Comparison of ENCODE assay signal across 9 cellular contexts in the genomic region with DNA sequence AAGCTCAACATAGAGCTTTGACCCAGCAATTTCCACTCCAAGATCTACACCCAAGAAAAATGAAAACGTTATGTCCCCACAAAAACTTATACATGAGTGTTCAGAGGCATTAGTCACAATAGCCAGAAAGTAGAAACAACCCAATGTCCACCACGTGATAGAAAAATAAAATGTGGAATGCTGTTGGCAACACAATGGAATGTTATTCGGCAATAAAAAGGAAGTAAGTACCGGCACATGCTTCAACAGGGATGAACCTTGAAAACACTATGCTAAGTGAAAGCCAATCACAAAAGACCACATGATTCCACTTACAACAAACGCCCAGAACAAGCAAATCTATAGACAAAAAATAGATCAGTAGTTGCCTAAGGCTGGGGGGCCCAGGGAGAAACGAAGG. TPM values are rescaled to one million over a fixed set of nuclear protein-coding genes. Genes with fewer than 3 reads are reported as not detected.
DNase-seq lines count a peak whose midpoint lies in the region; ATAC-seq, FAIRE-seq and TF ChIP-seq lines count a peak whose summit lies in the region.
"Had no signal": no experiment of that assay in that cellular context is flagged by ENCODE, and none has a peak within 500 bp of the region (broad histone marks: within the 10 kb centered on the region; RNA-seq: fewer than 3 reads in every experiment).

No MANE protein-coding gene starts in this region.

- H4K20me1 ChIP-seq in GM12878 (ENCODE audit: control insufficient read depth, insufficient read depth): peaks cover 6% of the 10 kb centered on the region; the same call in 1 of the 2 replicates

- H3K27me3 ChIP-seq in GM12878 (replicated peaks in 1 of 2; ENCODE audit: control insufficient read depth in 2 of 2, insufficient read depth in 2 of 2, low read length in 1 of 2): no peaks in the 10 kb centered on the region
- no peaks in the 10 kb centered on the region for H3K27me3 ChIP-seq in Caco-2 (replicated peaks; ENCODE audit: control insufficient read depth, insufficient read depth, low read length)

- DNase-seq in AG20443 (ENCODE audit: low spot score) (peak; percentile 55), HCEC 1CT (peak; percentile 87), GM12878 (ENCODE audit: low read depth, low spot score) (no peak), lung microvascular endothelial cell (ENCODE audit: low read depth in 2 of 2) (peak; percentile 82 to 95), immature natural killer cell (no peak), Caco-2 (no peak), NCI-H2107 (lab: John Stamatoyannopoulos, UW) (no peak)
- DNase-seq: stimulated activated CD4-positive, alpha-beta T cell treated with anti-CD3 and anti-CD28 coated beads, Interleukin-1b, Interleukin-23, amount 100 ng/mL, for 48 hours had no signal

- no peaks in the 10 kb centered on the region for H3K9me3 Mint-ChIP-seq in immature natural killer cell
- no peaks in the 10 kb centered on the region for H3K9me3 Mint-ChIP-seq in Caco-2 (ENCODE audit: unreplicated experiment)

- H3K4me1 ChIP-seq in GM12878 (ENCODE audit: control insufficient read depth, insufficient read depth, low read length) (peaks cover 22% of the 10 kb centered on the region), Caco-2 (no peaks in the 10 kb centered on the region)

- CTCF ChIA-PET in GM12878 (lab: Yijun Ruan, JAX): interaction anchor here (0.8 to 2.6 kb wide), 4 partner anchors 21 to 81 kb away, joined by 3 to 10 read pairs (median 6); no protein-coding TSS in a partner anchor
- CTCF ChIA-PET in Caco-2 (lab: Charles Lee): no interaction called here

- intact Hi-C loops in GM12878 (cut with micrococcal nuclease; ENCODE audit: unreplicated experiment): loop anchor here (5.0 kb wide), 1 partner anchor 44 kb away; no protein-coding TSS in a partner anchor
- intact Hi-C loops in Caco-2 (cut with micrococcal nuclease; ENCODE audit: unreplicated experiment): no loop called here

- RAD21 ChIA-PET in GM12878 (lab: Charles Lee; ENCODE audit: unreplicated experiment): interaction anchor here (1.8 kb wide), 1 partner anchor 12 kb away, joined by 4 read pairs; no protein-coding TSS in a partner anchor

- FAIRE-seq in GM12878 (lab: Jason Lieb, UNC): peak; percentile 31

- peak overlapping the region; percentile 88 for H3K4me2 ChIP-seq in GM12878 (ENCODE audit: control insufficient read depth, insufficient read depth)

- no peak overlapping the region for H3K9ac ChIP-seq in GM12878 (ENCODE audit: control insufficient read depth, insufficient read depth, low read length)

- H2AFZ ChIP-seq in GM12878 (ENCODE audit: control insufficient read depth, low read depth, low read length): no peak overlapping the region

- POLR2A ChIA-PET in GM12878 (lab: Charles Lee): no interaction called here
- POLR2A ChIA-PET in Caco-2 (lab: Charles Lee): no interaction called here

- H3K27ac ChIP-seq in GM12878 (ENCODE audit: control insufficient read depth, insufficient read depth): peak overlapping the region; percentile 38; the same call in 1 of the 2 replicates

- H3K27me3 Mint-ChIP-seq in immature natural killer cell (ENCODE audit: low read depth in 3 of 3) (peaks cover under 1 to 7% (median 2%) of the 10 kb centered on the region in 3 donors), Caco-2 (ENCODE audit: insufficient read depth, unreplicated experiment) (no peaks in the 10 kb centered on the region)

- peaks cover 100% of the 10 kb centered on the region for H3K79me2 ChIP-seq in GM12878 (ENCODE audit: control insufficient read depth, insufficient read depth, low read length)

- H3K9me3 ChIP-seq in GM12878 (replicated peaks; ENCODE audit: control insufficient read depth, insufficient read depth, low read length) (no peaks in the 10 kb centered on the region; the same call in 2 of the 3 replicates), Caco-2 (no peaks in the 10 kb centered on the region)

- H3K27ac Mint-ChIP-seq in immature natural killer cell (no peak overlapping the region), Caco-2 (ENCODE audit: unreplicated experiment) (no peak overlapping the region)

- no peak for TF ChIP-seq CTCF in GM12878 (IDR thresholded peaks at IDR 0.05 in 2 of 3, conservative IDR thresholded peaks at IDR 0.05 in 1 of 3; ENCODE audit: control insufficient read depth in 2 of 3, extremely low read depth in 1 of 3, insufficient read depth in 1 of 3, low read depth in 3 of 3, low read length in 3 of 3)
- TF ChIP-seq CTCF in Caco-2 (IDR thresholded peaks at IDR 0.05; ENCODE audit: insufficient read depth in 1 of 2, low read depth in 1 of 2, low read length in 1 of 2, severe bottlenecking in 1 of 2, unreplicated experiment in 1 of 2): no peak

- no peak for TF ChIP-seq POLR2A in GM12878 (IDR thresholded peaks at IDR 0.05; ENCODE audit: low read depth, low read length)

- H3K4me1 Mint-ChIP-seq in immature natural killer cell (peaks cover 68 to 87% of the 10 kb centered on the region in 2 donors), Caco-2 (ENCODE audit: low read depth, unreplicated experiment) (no peaks in the 10 kb centered on the region)

- TF ChIP-seq RAD21 in GM12878 (IDR thresholded peaks at IDR 0.05; ENCODE audit: insufficient read depth, low read depth, low read length): no peak

- H3K4me3 ChIP-seq in GM12878 (peak overlapping the region; percentile 58), Caco-2 (ENCODE audit: low read depth, low read length) (no peak overlapping the region)

- SMC1A ChIA-PET in GM12878 (lab: Charles Lee; ENCODE audit: uncharacterized antibody, unreplicated experiment): interaction anchor here (0.6 to 1.8 kb wide), 3 partner anchors 21 to 367 kb away, joined by 4 read pairs; no protein-coding TSS in a partner anchor

- BruUV-seq in GM12878 (replicated peaks; lab: Mats Ljungman, UMichigan) (TSS peak; percentile 0), Caco-2 (replicated peaks; lab: Mats Ljungman, UMichigan) (no TSS peak)

- in situ Hi-C loops in GM12878 (cut with MboI): no loop called here

- no peaks in the 10 kb centered on the region for H3K36me3 Mint-ChIP-seq in immature natural killer cell
- H3K36me3 Mint-ChIP-seq in Caco-2 (ENCODE audit: insufficient read depth, unreplicated experiment): peaks cover 24% of the 10 kb centered on the region

- ATAC-seq in GM12878 (peak; percentile 26), GM19023 (IDR thresholded peaks at IDR 0.05; ENCODE audit: unreplicated experiment) (no peak)

- H3K36me3 ChIP-seq in GM12878 (ENCODE audit: control insufficient read depth in 2 of 2, insufficient read depth in 2 of 2, low read length in 1 of 2) (no peaks in the 10 kb centered on the region; a peak in 3 of 4 replicates), Caco-2 (ENCODE audit: control insufficient read depth, insufficient read depth, low read length) (no peaks in the 10 kb centered on the region)

- H3K4me3 Mint-ChIP-seq in immature natural killer cell (no peak overlapping the region), Caco-2 (ENCODE audit: unreplicated experiment) (no peak overlapping the region)

- WGBS in GM12878 (ENCODE audit: insufficient coverage, insufficient replicate concordance, low lambda C conversion rate, missing lambda C conversion rate): 1% methylated on average over 6 of the region's 6 CpGs

- TF ChIP-seq EP300 in GM12878 (IDR thresholded peaks at IDR 0.05; ENCODE audit: borderline replicate concordance in 1 of 2, control insufficient read depth in 1 of 2, low read depth in 2 of 2, low read length in 2 of 2): no peak

TF ChIP-seq in GM12878, 131 proteins besides CTCF, POLR2A, EP300 and RAD21 (continues in another document):
- TF ChIP-seq RAD51 (IDR thresholded peaks at IDR 0.05) (peak; percentile 65), IKZF2 (IDR thresholded peaks at IDR 0.05) (0 out of 4 replicates have a peak, but pooled peaks of 1 of the 2 experiments have one; percentile 24), IKZF1 (conservative IDR thresholded peaks at IDR 0.05) (0 out of 2 replicates have a peak, but pooled peaks have one; percentile 17), ATF7 (IDR thresholded peaks at IDR 0.05; ENCODE audit: low read depth) (no peak), FOXK2 (IDR thresholded peaks at IDR 0.05) (no peak)

RNA-seq across cellular contexts. Expression of a gene that starts 6.0 kb away (rescaled TPM):
- 183 and 192 TPM in 2 replicates for total RNA-seq in GM12878 (2013; cell fraction: nucleolus; rRNA removed)
- total RNA-seq in GM12878 (2014; rRNA removed): 66.3 and 66.5 TPM in 2 replicates
- total RNA-seq in GM12878 (2014; rRNA removed; fragmentation: Illumina TruSeq; extraction: Trizol): 44.5 and 47.0 TPM in 2 replicates
- 65.4 and 71.6 TPM in 2 replicates for total RNA-seq in GM12878 (2021)
- 23.6 TPM for polyA plus RNA-seq in GM12878 (2011; ENCODE audit: low read depth)
- 115 and 118 TPM in 2 replicates for polyA plus RNA-seq in GM12878 (2011; rRNA removed)
- 68.7 and 77.7 TPM in 2 replicates for polyA plus RNA-seq in GM12878 (2011; cell fraction: cytosol; rRNA removed)
- polyA plus RNA-seq in GM12878 (2011; cell fraction: nucleus; rRNA removed): 56.0 and 66.1 TPM in 2 replicates
- 36.6 and 47.0 TPM in 2 replicates for polyA plus RNA-seq in GM12878 (2012)
- 65.9 and 72.9 TPM in 2 replicates for polyA plus RNA-seq in GM12878 (2014; fragmentation: Illumina TruSeq; extraction: Trizol)
- 10 to 100 TPM; 12.4 to 15.0 TPM for polyA plus RNA-seq in GM12878 (2014; fragmentation: Nextera tagmentation; extraction: Ambion mirVana)
- 62.0 and 74.7 TPM in 2 replicates for polyA plus RNA-seq in GM12878 (2014; rRNA removed)
- 10 to 100 TPM; 76.2 to 81.2 TPM for polyA plus RNA-seq in GM12878 (2016; fragmentation: Nextera tagmentation; extraction: Ambion mirVana)
- 129 and 178 TPM in 2 replicates for polyA minus RNA-seq in GM12878 (2011; rRNA and poly(A)+ RNA removed)
- 64.0 and 77.6 TPM in 2 replicates for polyA minus RNA-seq in GM12878 (2011; cell fraction: cytosol; rRNA and poly(A)+ RNA removed)
- 83.1 and 123 TPM in 2 replicates for polyA minus RNA-seq in GM12878 (2011; cell fraction: nucleus; rRNA and poly(A)+ RNA removed)
- total RNA-seq in lung microvascular endothelial cell: 69.5 and 120 TPM in 2 replicates
- 10 to 100 TPM; 57.2 to 73.5 (median 57.5) TPM for polyA plus RNA-seq in immature natural killer cell
- total RNA-seq in Caco-2 (2022): 56.0 and 56.3 TPM in 2 replicates

Comparison
In these comparisons a context has a peak if more than half of its experiments do, and no peak if none do; other contexts are left out.
1. DNase-seq: peak in AG20443 (single experiment), HCEC 1CT (single experiment) and lung microvascular endothelial cell (2 of 2); none in GM12878 (single experiment), immature natural killer cell (0 of 3), Caco-2 (0 of 2) and NCI-H2107 (single experiment).